Comparison of ENCODE assay signal across 8 cellular contexts in genomic region chr7:13742719-13743640, GRCh38.
DNase-seq lines count a peak whose midpoint lies in the region; ATAC-seq and TF ChIP-seq lines count a peak whose summit lies in the region.

No MANE protein-coding gene starts in this region.

- no peak overlapping the region for H2BK5ac ChIP-seq in H9 (ENCODE audit: insufficient read length, low read length)

- no peak overlapping the region for H2AK5ac ChIP-seq in H9 (ENCODE audit: insufficient read length, low read length)

- H4K20me1 ChIP-seq in H9 (ENCODE audit: control insufficient read depth, insufficient read depth, insufficient read length) = no peaks in the 10 kb centered on the region
- no peaks in the 10 kb centered on the region for H4K20me1 ChIP-seq in OCI-LY1 (ENCODE audit: insufficient read depth, low read length)

- H3K36me3 ChIP-seq in OCI-LY1 (ENCODE audit: insufficient read depth, low read length) (no peaks in the 10 kb centered on the region), mucosa of descending colon (ENCODE audit: low read depth) (no peaks in the 10 kb centered on the region)

- no peak overlapping the region for H3K4me2 ChIP-seq in H9 (ENCODE audit: insufficient read depth, insufficient read length, low read length)
- H3K4me2 ChIP-seq in OCI-LY1 (ENCODE audit: low read length) = peak overlapping the region; percentile 19; the same call in 1 of the 2 replicates

- H3K9me3 Mint-ChIP-seq in H9 (no peaks in the 10 kb centered on the region), endothelial cell (ENCODE audit: unreplicated experiment) (no peaks in the 10 kb centered on the region)
- H3K9me3 Mint-ChIP-seq in activated naive CD8-positive, alpha-beta T cell treated with anti-CD3 and anti-CD28 coated beads for 36 hours = no peaks in the 10 kb centered on the region
- no peaks in the 10 kb centered on the region for H3K9me3 Mint-ChIP-seq in T-helper 2 cell treated with Interferon-gamma antibody and Interleukin-4, amounts not matched to agents 5 μg/mL and 100 μg/mL, for 36 hours

- no peak overlapping the region for H3K23ac ChIP-seq in H9 (ENCODE audit: insufficient read length, low read depth, low read length)

- no peak overlapping the region for H4K5ac ChIP-seq in H9 (ENCODE audit: insufficient read length, low read depth, low read length)

- H4K91ac ChIP-seq in H9 (ENCODE audit: insufficient read length, low read depth, low read length) = no peak overlapping the region

- H3K4me3 ChIP-seq in OCI-LY1 (ENCODE audit: low read depth, low read length, poor library complexity, severe bottlenecking) (no peak overlapping the region), mucosa of descending colon (no peak overlapping the region)

- H2AFZ ChIP-seq in H9 (ENCODE audit: low read length) (no peak overlapping the region), OCI-LY1 (ENCODE audit: low read length) (peak overlapping the region; percentile 75)

- H3K4me1 ChIP-seq in H9 (ENCODE audit: insufficient read depth, low read length) (no peaks in the 10 kb centered on the region), OCI-LY1 (ENCODE audit: insufficient read depth, low read length, severe bottlenecking) (peaks cover 62% of the 10 kb centered on the region), mucosa of descending colon (ENCODE audit: low read depth) (no peaks in the 10 kb centered on the region)

- no peak overlapping the region for H3K56ac ChIP-seq in H9 (ENCODE audit: insufficient read length, low read depth, low read length)

- no peaks in the 10 kb centered on the region for H3K79me1 ChIP-seq in H9 (ENCODE audit: insufficient read depth, low read depth, low read length, poor library complexity, severe bottlenecking)

- H3K27ac ChIP-seq in 22Rv1 (no peak overlapping the region), H9 (ENCODE audit: insufficient read length, low read depth, low read length) (no peak overlapping the region), OCI-LY1 (ENCODE audit: low read depth, low read length, poor library complexity, severe bottlenecking) (peak overlapping the region; percentile 52)

- TF ChIP-seq CTCF in 22Rv1 (IDR thresholded peaks at IDR 0.05) (peak; percentile 87), H9 (conservative IDR thresholded peaks at IDR 0.05) (peak; percentile 60), OCI-LY1 (IDR thresholded peaks at IDR 0.05; ENCODE audit: low read length) (peak; percentile 60), endothelial cell (IDR thresholded peaks at IDR 0.05; ENCODE audit: unreplicated experiment) (no peak), mucosa of descending colon (IDR thresholded peaks at IDR 0.05) (no peak)

- H3K27ac Mint-ChIP-seq in H9 = peak overlapping the region in 1 of 3 experiments; percentile 71; a peak in 1 of 7 replicates
- H3K27ac Mint-ChIP-seq in endothelial cell (ENCODE audit: unreplicated experiment) = no peak overlapping the region
- no peak overlapping the region for H3K27ac Mint-ChIP-seq in activated naive CD8-positive, alpha-beta T cell treated with anti-CD3 and anti-CD28 coated beads for 36 hours
- no peak overlapping the region for H3K27ac Mint-ChIP-seq in T-helper 2 cell treated with Interferon-gamma antibody and Interleukin-4, amounts not matched to agents 5 μg/mL and 100 μg/mL, for 36 hours

- H3K36me3 Mint-ChIP-seq in H9 (ENCODE audit: insufficient read depth in 1 of 3, low read depth in 3 of 3) (no peaks in the 10 kb centered on the region), endothelial cell (ENCODE audit: low read depth, unreplicated experiment) (no peaks in the 10 kb centered on the region)
- no peaks in the 10 kb centered on the region for H3K36me3 Mint-ChIP-seq in activated naive CD8-positive, alpha-beta T cell treated with anti-CD3 and anti-CD28 coated beads for 36 hours
- no peaks in the 10 kb centered on the region for H3K36me3 Mint-ChIP-seq in T-helper 2 cell treated with Interferon-gamma antibody and Interleukin-4, amounts not matched to agents 5 μg/mL and 100 μg/mL, for 36 hours (ENCODE audit: low read depth)

- H2BK12ac ChIP-seq in H9 (ENCODE audit: insufficient read length, low read depth, low read length) = no peak overlapping the region

- intact Hi-C loops in mucosa of descending colon (cut with DNase I, micrococcal nuclease) = no loop called here

- WGBS in H9 (ENCODE audit: extremely low coverage, insufficient read length, low lambda C conversion rate) = no CpG with 5 or more reads among the region's 5 CpGs

- no peak overlapping the region for H3K9ac ChIP-seq in H9 (ENCODE audit: extremely low read depth, insufficient read length, low read length)
- no peak overlapping the region; the same call in 1 of the 2 replicates for H3K9ac ChIP-seq in OCI-LY1 (ENCODE audit: low read length)

- no peaks in the 10 kb centered on the region for H3K27me3 ChIP-seq in H9 (ENCODE audit: insufficient read depth, low read length)
- no peaks in the 10 kb centered on the region for H3K27me3 ChIP-seq in OCI-LY1 (ENCODE audit: insufficient read depth, low read length)

- H2BK120ac ChIP-seq in H9 (ENCODE audit: low read depth, low read length, poor library complexity, severe bottlenecking) = no peak overlapping the region

- peak; percentile 27 for DNase-seq in H9
- DNase-seq in endothelial cell (ENCODE audit: low spot score) = peak; percentile 37
- DNase-seq in mucosa of descending colon = peak in 2 of 3 donors; percentile 22 to 37
- no peak for DNase-seq in activated naive CD8-positive, alpha-beta T cell treated with anti-CD3 and anti-CD28 coated beads for 36 hours
- DNase-seq in T-helper 2 cell treated with Interferon-gamma antibody and Interleukin-4, amounts not matched to agents 5 μg/mL and 100 μg/mL, for 36 hours (ENCODE audit: low spot score) = no peak

- H3K4me3 Mint-ChIP-seq in H9 = no peak overlapping the region
- no peak overlapping the region for H3K4me3 Mint-ChIP-seq in endothelial cell (ENCODE audit: unreplicated experiment)
- no peak overlapping the region for H3K4me3 Mint-ChIP-seq in activated naive CD8-positive, alpha-beta T cell treated with anti-CD3 and anti-CD28 coated beads for 36 hours
- H3K4me3 Mint-ChIP-seq in T-helper 2 cell treated with Interferon-gamma antibody and Interleukin-4, amounts not matched to agents 5 μg/mL and 100 μg/mL, for 36 hours = no peak overlapping the region

- H3K18ac ChIP-seq in H9 (ENCODE audit: insufficient read length, low read depth, low read length) = no peak overlapping the region

- H3K9me2 ChIP-seq in OCI-LY1 (ENCODE audit: low read depth, low read length) = no peaks in the 10 kb centered on the region

- no peak overlapping the region for H3K4ac ChIP-seq in H9 (ENCODE audit: low read depth, low read length)

- H3F3A ChIP-seq in OCI-LY1 (ENCODE audit: insufficient read depth, low read length) = no peaks in the 10 kb centered on the region

- H3K4me1 Mint-ChIP-seq in H9 = peaks cover 25 to 33% of the 10 kb centered on the region in 2 experiments
- peaks cover 4% of the 10 kb centered on the region for H3K4me1 Mint-ChIP-seq in endothelial cell (ENCODE audit: unreplicated experiment)
- no peaks in the 10 kb centered on the region for H3K4me1 Mint-ChIP-seq in activated naive CD8-positive, alpha-beta T cell treated with anti-CD3 and anti-CD28 coated beads for 36 hours
- H3K4me1 Mint-ChIP-seq in T-helper 2 cell treated with Interferon-gamma antibody and Interleukin-4, amounts not matched to agents 5 μg/mL and 100 μg/mL, for 36 hours (ENCODE audit: low read depth) = no peaks in the 10 kb centered on the region

- no peak overlapping the region for H2BK15ac ChIP-seq in H9 (ENCODE audit: low read depth, low read length)

- no peaks in the 10 kb centered on the region for H3K27me3 Mint-ChIP-seq in H9 (ENCODE audit: low read depth)
- H3K27me3 Mint-ChIP-seq in endothelial cell (ENCODE audit: unreplicated experiment) = peaks cover 1% of the 10 kb centered on the region
- H3K27me3 Mint-ChIP-seq in activated naive CD8-positive, alpha-beta T cell treated with anti-CD3 and anti-CD28 coated beads for 36 hours = no peaks in the 10 kb centered on the region
- no peaks in the 10 kb centered on the region for H3K27me3 Mint-ChIP-seq in T-helper 2 cell treated with Interferon-gamma antibody and Interleukin-4, amounts not matched to agents 5 μg/mL and 100 μg/mL, for 36 hours (ENCODE audit: low read depth)

- no peaks in the 10 kb centered on the region for H3K79me2 ChIP-seq in H9 (ENCODE audit: insufficient read depth, low read length)
- no peaks in the 10 kb centered on the region for H3K79me2 ChIP-seq in OCI-LY1 (ENCODE audit: insufficient read depth, low read length)

- no peak overlapping the region for H3T11ph ChIP-seq in H9 (ENCODE audit: low read length)

- ATAC-seq in mucosa of descending colon = peak; percentile 54
- no peak for ATAC-seq in HG03354 (IDR thresholded peaks at IDR 0.05; ENCODE audit: poor library complexity, severe bottlenecking, unreplicated experiment)

- no peak overlapping the region for H3K14ac ChIP-seq in H9 (ENCODE audit: insufficient read depth, low read length)

- H4K8ac ChIP-seq in H9 (replicated peaks; ENCODE audit: insufficient read length, low read depth, low read length) = no peak overlapping the region

- H3K9me3 ChIP-seq in H9 (ENCODE audit: control insufficient read depth, low read depth, low read length) = no peaks in the 10 kb centered on the region
- H3K9me3 ChIP-seq in OCI-LY1 (ENCODE audit: low read length) = no peaks in the 10 kb centered on the region
- H3K9me3 ChIP-seq in mucosa of descending colon = no peaks in the 10 kb centered on the region

- H2BK20ac ChIP-seq in H9 (ENCODE audit: low read depth, low read length, poor library complexity, severe bottlenecking) = no peak overlapping the region

- H3K23me2 ChIP-seq in H9 (ENCODE audit: insufficient read length, low read depth, low read length, poor library complexity, severe bottlenecking) = no peaks in the 10 kb centered on the region

Comparison
In these comparisons a context has a peak if more than half of its experiments do, and no peak if none do; other contexts are left out.
1. CTCF ChIP-seq: peak in 22Rv1 (single experiment), H9 (single experiment) and OCI-LY1 (single experiment); none in endothelial cell (single experiment) and mucosa of descending colon (single experiment).
2. DNase-seq: peak in H9 (single experiment), endothelial cell (single experiment) and mucosa of descending colon (2 of 3); none in activated naive CD8-positive, alpha-beta T cell treated with anti-CD3 and anti-CD28 coated beads for 36 hours (single experiment) and T-helper 2 cell treated with Interferon-gamma antibody and Interleukin-4, amounts not matched to agents 5 μg/mL and 100 μg/mL, for 36 hours (single experiment).